Comparison of ENCODE assay signal across 21 cellular contexts in genomic region chr5:82338731-82339130, GRCh38.
"Had no signal": no experiment of that assay in that cellular context is flagged by ENCODE, and none has a peak within 500 bp of the region (broad histone marks: within the 10 kb centered on the region; RNA-seq: fewer than 3 reads in every experiment).

No MANE protein-coding gene starts in this region.

- H2AFZ ChIP-seq: hepatocyte had no signal

- H3K27ac ChIP-seq: breast epithelium, hepatocyte, prostate gland, WERI-Rb-1 had no signal

- H3K4me2 ChIP-seq: hepatocyte had no signal

- DNase-seq: activated CD4-positive, alpha-beta T cell treated with anti-CD3 and anti-CD28 coated beads, Interleukin-2, amount 50 U/mL, for 1 hour; activated CD4-positive, CD25-positive, alpha-beta regulatory T cell treated with anti-CD3 and anti-CD28 coated beads, Interleukin-2, amount 50 U/mL, for 72 hours; activated CD8-positive, alpha-beta T cell treated with anti-CD3 and anti-CD28 coated beads, Interleukin-2, amount 10 ng/mL, durations not matched to agents 7 days and 5 days; activated gamma-delta T cell treated with Interleukin-2 at 50 U/mL for 16 hours; aorta; cortex of kidney; glutamatergic neuron; immature natural killer cell; midbrain; occipital lobe; stimulated activated CD4-positive, alpha-beta T cell treated with anti-CD3 and anti-CD28 coated beads, Interleukin-4, amount 100 ng/mL, for 24 hours; stimulated activated naive CD4-positive, alpha-beta T cell treated with Interleukin-2 at 50 U/mL for 16 hours; T-helper 1 cell; WERI-Rb-1 had no signal

- H3K9me3 Mint-ChIP-seq: activated naive CD4-positive, alpha-beta T cell treated with anti-CD3 and anti-CD28 coated beads, Interleukin-2, amount 50 U/mL, for 24 hours; immature natural killer cell; natural killer cell treated with Interleukin-12 subunit alpha and Interleukin-12 subunit beta and Interleukin-15 and Interleukin-18, amount 100 ng/mL, for 72 hours had no signal

- H3K4me1 ChIP-seq: breast epithelium, prostate gland had no signal

- H3K4me3 ChIP-seq: breast epithelium, hepatocyte, lung, prostate gland had no signal

- H3K27me3 ChIP-seq: breast epithelium, hepatocyte had no signal

- H3K79me2 ChIP-seq: hepatocyte had no signal

- H3K9me3 ChIP-seq: breast epithelium, prostate gland had no signal

- H3K27ac Mint-ChIP-seq: activated CD8-positive, alpha-beta T cell treated with anti-CD3 and anti-CD28 coated beads, Interleukin-2, amount 10 ng/mL, durations not matched to agents 7 days and 5 days; activated naive CD4-positive, alpha-beta T cell treated with anti-CD3 and anti-CD28 coated beads, Interleukin-2, amount 50 U/mL, for 24 hours; activated T-helper 1 cell treated with anti-CD3 and anti-CD28 coated beads, Interleukin-12 subunit alpha, Interleukin-12 subunit beta, Interleukin-2, Interleukin-4 antibody, amounts not matched to agents 30 ng/mL and 10 ng/mL and 1 ng/mL, durations not matched to agents 14 hours and 24 hours and 36 hours; immature natural killer cell; natural killer cell treated with Interleukin-12 subunit alpha and Interleukin-12 subunit beta and Interleukin-15 and Interleukin-18, amount 100 ng/mL, for 72 hours had no signal

- H3K4me3 Mint-ChIP-seq: activated CD8-positive, alpha-beta T cell treated with anti-CD3 and anti-CD28 coated beads, Interleukin-2, amount 10 ng/mL, durations not matched to agents 7 days and 5 days; activated naive CD4-positive, alpha-beta T cell treated with anti-CD3 and anti-CD28 coated beads, Interleukin-2, amount 50 U/mL, for 24 hours; activated T-helper 1 cell treated with anti-CD3 and anti-CD28 coated beads, Interleukin-12 subunit alpha, Interleukin-12 subunit beta, Interleukin-2, Interleukin-4 antibody, amounts not matched to agents 30 ng/mL and 10 ng/mL and 1 ng/mL, durations not matched to agents 14 hours and 24 hours and 36 hours; immature natural killer cell; natural killer cell treated with Interleukin-12 subunit alpha and Interleukin-12 subunit beta and Interleukin-15 and Interleukin-18, amount 100 ng/mL, for 72 hours had no signal

- H3K4me1 Mint-ChIP-seq: activated naive CD4-positive, alpha-beta T cell treated with anti-CD3 and anti-CD28 coated beads, Interleukin-2, amount 50 U/mL, for 24 hours; immature natural killer cell had no signal

- H3K36me3 Mint-ChIP-seq: activated naive CD4-positive, alpha-beta T cell treated with anti-CD3 and anti-CD28 coated beads, Interleukin-2, amount 50 U/mL, for 24 hours; immature natural killer cell; natural killer cell treated with Interleukin-12 subunit alpha and Interleukin-12 subunit beta and Interleukin-15 and Interleukin-18, amount 100 ng/mL, for 72 hours had no signal

- H3K36me3 ChIP-seq: breast epithelium, prostate gland, WERI-Rb-1 had no signal
